Comparison of ENCODE assay signal across 7 cellular contexts in genomic region chr4:184339398-184340193, GRCh38.
DNase-seq lines count a peak whose midpoint lies in the region; ATAC-seq and TF ChIP-seq lines count a peak whose summit lies in the region.
"Not testable (repeated sequence)": the region's sequence is repeated elsewhere in the genome, so short reads cannot be mapped to it uniquely, and the experiment has no call there.

No MANE protein-coding gene starts in this region.

- not testable (repeated sequence) for TF ChIP-seq POLR2A in body of pancreas (IDR thresholded peaks at IDR 0.05)

- H3K9me2 ChIP-seq in SK-N-SH: not testable (repeated sequence)

- CTCF ChIA-PET in SK-N-SH (lab: Yijun Ruan, JAX): not testable (repeated sequence)
- CTCF ChIA-PET in activated CD8-positive, alpha-beta T cell treated with anti-CD3 and anti-CD28 coated beads, Interleukin-2, amount 10 ng/mL, durations not matched to agents 7 days and 5 days (lab: Charles Lee): interaction anchor here (0.6 kb wide), 1 partner anchor 70 kb away, joined by 4 read pairs; no protein-coding TSS in a partner anchor

- not testable (repeated sequence) for H3K36me3 ChIP-seq in MG63; SK-N-SH (replicated peaks in 1 of 2; ENCODE audit: control insufficient read depth in 1 of 2, insufficient read depth in 2 of 2, low read length in 1 of 2); body of pancreas (replicated peaks in 1 of 2; ENCODE audit: insufficient read depth in 1 of 2, low read depth in 2 of 2)

- H3K27me3 Mint-ChIP-seq in activated CD8-positive, alpha-beta T cell treated with anti-CD3 and anti-CD28 coated beads, Interleukin-2, amount 10 ng/mL, durations not matched to agents 7 days and 5 days (ENCODE audit: low read depth): not testable (repeated sequence)

- H4K20me1 ChIP-seq in SK-N-SH (ENCODE audit: insufficient read depth): not testable (repeated sequence)

- not testable (repeated sequence) for H3K4me1 ChIP-seq in SK-N-SH (ENCODE audit: control insufficient read depth in 1 of 2, insufficient read depth in 2 of 2, low read depth in 1 of 2, low read length in 1 of 2)
- H3K4me1 ChIP-seq in body of pancreas: peaks cover 31% of the 10 kb centered on the region

- H3K4me1 Mint-ChIP-seq in activated CD8-positive, alpha-beta T cell treated with anti-CD3 and anti-CD28 coated beads, Interleukin-2, amount 10 ng/mL, durations not matched to agents 7 days and 5 days (ENCODE audit: low read depth): peaks cover 40% of the 10 kb centered on the region

- H2AFZ ChIP-seq in SK-N-SH (ENCODE audit: low read depth): peak overlapping the region; percentile 31; the same call in 1 of the 2 replicates

- 87% methylated on average over 5 of the region's 5 CpGs for WGBS in SK-N-SH (ENCODE audit: low lambda C conversion rate)
- WGBS in body of pancreas, 2 donors: 89 to 92% methylated on average over 5 of the region's 5 CpGs

- not testable (repeated sequence) for H3F3A ChIP-seq in SK-N-SH (replicated peaks; ENCODE audit: insufficient read depth)

- not testable (repeated sequence) for H3K9ac ChIP-seq in SK-N-SH

- peak in 1 of 2 experiments; percentile 53; a peak in 1 of 4 replicates for TF ChIP-seq EP300 in SK-N-SH (IDR thresholded peaks at IDR 0.05; ENCODE audit: borderline replicate concordance in 1 of 2, low read depth in 1 of 2, low read length in 1 of 2)

- not testable (repeated sequence) for H3K36me3 Mint-ChIP-seq in activated CD8-positive, alpha-beta T cell treated with anti-CD3 and anti-CD28 coated beads, Interleukin-2, amount 10 ng/mL, durations not matched to agents 7 days and 5 days (ENCODE audit: low read depth)

- intact Hi-C loops in body of pancreas (cut with DNase I): not testable (repeated sequence)

- H3K4me3 Mint-ChIP-seq in activated CD8-positive, alpha-beta T cell treated with anti-CD3 and anti-CD28 coated beads, Interleukin-2, amount 10 ng/mL, durations not matched to agents 7 days and 5 days: not testable (repeated sequence)

- H3K4me3 ChIP-seq in MG63; SK-N-SH (ENCODE audit: low read depth in 2 of 2, low read length in 1 of 2); body of pancreas; fibroblast of pulmonary artery (replicated peaks; ENCODE audit: low read depth, low read length): not testable (repeated sequence)

- POLR2A ChIA-PET in SK-N-SH (lab: Yijun Ruan, JAX); activated CD8-positive, alpha-beta T cell treated with anti-CD3 and anti-CD28 coated beads, Interleukin-2, amount 10 ng/mL, durations not matched to agents 7 days and 5 days (lab: Charles Lee): not testable (repeated sequence)

- DNase-seq in GM04503 (ENCODE audit: low read depth): peak; percentile 12
- DNase-seq in MG63: peak; percentile 31
- DNase-seq in SK-N-SH; left lobe of liver (ENCODE audit: low spot score): not testable (repeated sequence)
- peak; percentile 42 for DNase-seq in activated CD8-positive, alpha-beta T cell treated with anti-CD3 and anti-CD28 coated beads, Interleukin-2, amount 10 ng/mL, durations not matched to agents 7 days and 5 days
- DNase-seq in body of pancreas: peak; percentile 33 to 60 (median 49)
- peak; percentile 71 for DNase-seq in fibroblast of pulmonary artery (ENCODE audit: low read depth)

- 0 out of 4 replicates have a peak overlapping the region, but pooled peaks of 1 of the 2 experiments have one; percentile 39 for H3K27ac ChIP-seq in SK-N-SH (ENCODE audit: low read depth in 2 of 2, low read length in 1 of 2)
- H3K27ac ChIP-seq in body of pancreas: peak overlapping the region in 3 of 4 donors; percentile 17 to 43 (median 39)

- not testable (repeated sequence) for H3K9me3 ChIP-seq in MG63, SK-N-SH, body of pancreas

- TF ChIP-seq CTCF in SK-N-SH (IDR thresholded peaks at IDR 0.05); body of pancreas (IDR thresholded peaks at IDR 0.05); fibroblast of pulmonary artery (IDR thresholded peaks at IDR 0.05; ENCODE audit: low read length, missing control alignments): not testable (repeated sequence)

- not testable (repeated sequence) for H3K4me2 ChIP-seq in SK-N-SH

- not testable (repeated sequence) for H3K79me2 ChIP-seq in SK-N-SH (ENCODE audit: insufficient read depth)

- H3K9me3 Mint-ChIP-seq in activated CD8-positive, alpha-beta T cell treated with anti-CD3 and anti-CD28 coated beads, Interleukin-2, amount 10 ng/mL, durations not matched to agents 7 days and 5 days (ENCODE audit: insufficient read depth): not testable (repeated sequence)

- H3K27me3 ChIP-seq in MG63; SK-N-SH (ENCODE audit: insufficient read depth); body of pancreas: not testable (repeated sequence)

- not testable (repeated sequence) for TF ChIP-seq RAD21 in SK-N-SH (IDR thresholded peaks at IDR 0.05; ENCODE audit: low read length)

- not testable (repeated sequence) for H3K27ac Mint-ChIP-seq in activated CD8-positive, alpha-beta T cell treated with anti-CD3 and anti-CD28 coated beads, Interleukin-2, amount 10 ng/mL, durations not matched to agents 7 days and 5 days

- ATAC-seq in activated CD8-positive, alpha-beta T cell treated with anti-CD3 and anti-CD28 coated beads, Interleukin-2, amount 10 ng/mL, durations not matched to agents 7 days and 5 days: not testable (repeated sequence)
- ATAC-seq in body of pancreas (peak; percentile 18), left lobe of liver (peak; percentile 42)

TF ChIP-seq in SK-N-SH, 30 proteins besides CTCF, POLR2A, EP300 and RAD21:
- peak; percentile 58; the same call in 1 of the 2 replicates for TF ChIP-seq FOSL2 (IDR thresholded peaks at IDR 0.05; ENCODE audit: borderline replicate concordance, low read depth)
- TF ChIP-seq NFIC (IDR thresholded peaks at IDR 0.05; ENCODE audit: borderline replicate concordance): peak; percentile 77; the same call in 1 of the 2 replicates
- TF ChIP-seq YY1 (IDR thresholded peaks at IDR 0.05; ENCODE audit: low read depth): peak; percentile 80; the same call in 1 of the 2 replicates
- TF ChIP-seq MAX (IDR thresholded peaks at IDR 0.05; ENCODE audit: low read depth): 0 out of 2 replicates have a peak, but pooled peaks have one; percentile 34
- peak; percentile 60; the same call in 1 of the 2 replicates for TF ChIP-seq RXRA (IDR thresholded peaks at IDR 0.05; ENCODE audit: borderline replicate concordance, low read depth)
- peak; percentile 64 for TF ChIP-seq TCF12 (IDR thresholded peaks at IDR 0.05)
- TF ChIP-seq PBX3 (IDR thresholded peaks at IDR 0.05): 0 out of 2 replicates have a peak, but pooled peaks have one; percentile 13
- TF ChIP-seq JUND (IDR thresholded peaks at IDR 0.05): peak; percentile 40; the same call in 1 of the 2 replicates
